Comparison of ENCODE assay signal across 37 cellular contexts in the genomic region with DNA sequence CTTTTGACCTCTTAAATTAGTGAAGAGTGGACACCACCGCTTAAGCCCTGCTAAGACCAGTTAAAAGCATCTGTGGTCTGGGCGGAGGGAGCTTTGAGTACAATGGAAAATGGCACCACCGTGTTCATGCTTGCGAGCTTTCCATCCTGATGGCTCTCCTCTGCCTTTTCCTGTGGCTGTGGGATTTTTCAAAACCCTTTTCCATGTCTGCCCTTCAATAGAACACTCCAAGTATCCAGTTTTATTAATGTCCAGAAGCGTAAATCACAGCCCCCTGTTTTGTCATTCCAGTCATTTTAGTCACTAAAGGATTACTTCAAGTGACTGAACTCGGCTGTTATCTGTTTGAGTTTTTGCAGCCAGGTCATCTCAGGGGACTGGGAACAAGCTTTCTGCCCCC.
"Had no signal": no experiment of that assay in that cellular context is flagged by ENCODE, and none has a peak within 500 bp of the region (broad histone marks: within the 10 kb centered on the region; RNA-seq: fewer than 3 reads in every experiment).

No MANE protein-coding gene starts in this region.

- H3K27me3 ChIP-seq: adrenal gland, body of pancreas, brain microvascular endothelial cell, cardiac muscle cell had no signal

- H3K4me3 ChIP-seq: adrenal gland, body of pancreas, cardiac muscle cell had no signal

- H3K4me3 Mint-ChIP-seq: activated B cell treated with CpG ODN at 0.5 μM for 24 hours; activated CD4-positive, alpha-beta memory T cell treated with anti-CD3 and anti-CD28 coated beads for 36 hours; activated CD4-positive, alpha-beta T cell treated with anti-CD3 and anti-CD28 coated beads, Interleukin-2, amount 10 ng/mL, durations not matched to agents 24 days and 14 days; activated CD8-positive, alpha-beta T cell treated with anti-CD3 and anti-CD28 coated beads for 36 hours; activated naive CD4-positive, alpha-beta T cell treated with anti-CD3 and anti-CD28 coated beads for 36 hours; activated naive CD8-positive, alpha-beta T cell treated with anti-CD3 and anti-CD28 coated beads for 36 hours; activated T-cell treated with anti-CD3 and anti-CD28 coated beads, Interleukin-2, amount 50 U/mL, for 4 hours; activated T-cell treated with anti-CD3 and anti-CD28 coated beads, Interleukin-2, amount 50 U/mL, for 72 hours; activated T-helper 1 cell treated with anti-CD3 and anti-CD28 coated beads, Interleukin-12 subunit alpha, Interleukin-12 subunit beta, Interleukin-2, Interleukin-4 antibody, amounts not matched to agents 30 ng/mL and 10 ng/mL and 1 ng/mL, durations not matched to agents 14 hours and 24 hours and 36 hours; activated T-helper 17 cell treated with anti-CD3 and anti-CD28 coated beads, Interleukin-2, amount 50 U/mL, for 72 hours; central memory CD8-positive, alpha-beta T cell; T-helper 1 cell treated with Interleukin-12 subunit alpha and Interleukin-12 subunit beta and Interleukin-4 antibody, amounts not matched to agents 30 μg/mL and 1 μg/mL, for 36 hours; T-helper 2 cell treated with Interferon-gamma antibody and Interleukin-4, amounts not matched to agents 5 μg/mL and 100 μg/mL, for 36 hours had no signal

- H3K9me3 ChIP-seq: adrenal gland, body of pancreas had no signal

- ATAC-seq: activated CD8-positive, alpha-beta T cell treated with anti-CD3 and anti-CD28 coated beads for 36 hours; activated naive CD4-positive, alpha-beta T cell treated with anti-CD3 and anti-CD28 coated beads, Interleukin-2, amount 50 U/mL, for 72 hours; activated T-cell treated with anti-CD3 and anti-CD28 coated beads, Interleukin-2, amount 50 U/mL, for 4 hours; activated T-cell treated with anti-CD3 and anti-CD28 coated beads, Interleukin-2, amount 50 U/mL, for 72 hours; activated T-helper 17 cell treated with anti-CD3 and anti-CD28 coated beads, Interleukin-2, amount 50 U/mL, for 72 hours; body of pancreas had no signal

- H3K4me1 Mint-ChIP-seq: activated B cell treated with CpG ODN at 0.5 μM for 24 hours; activated CD4-positive, alpha-beta T cell treated with anti-CD3 and anti-CD28 coated beads, Interleukin-2, amount 10 ng/mL, durations not matched to agents 24 days and 14 days; activated naive CD8-positive, alpha-beta T cell treated with anti-CD3 and anti-CD28 coated beads for 36 hours; activated T-helper 17 cell treated with anti-CD3 and anti-CD28 coated beads, Interleukin-2, amount 50 U/mL, for 72 hours had no signal

- H3K4me1 ChIP-seq: adrenal gland, body of pancreas had no signal

- H3K9me3 Mint-ChIP-seq: activated B cell treated with CpG ODN at 0.5 μM for 24 hours; activated CD4-positive, alpha-beta memory T cell treated with anti-CD3 and anti-CD28 coated beads for 36 hours; activated CD4-positive, alpha-beta T cell treated with anti-CD3 and anti-CD28 coated beads, Interleukin-2, amount 10 ng/mL, durations not matched to agents 24 days and 14 days; activated CD8-positive, alpha-beta T cell treated with anti-CD3 and anti-CD28 coated beads for 36 hours; activated naive CD4-positive, alpha-beta T cell treated with anti-CD3 and anti-CD28 coated beads for 36 hours; activated naive CD4-positive, alpha-beta T cell treated with anti-CD3 and anti-CD28 coated beads, Interleukin-2, amount 50 U/mL, for 72 hours; activated naive CD8-positive, alpha-beta T cell treated with anti-CD3 and anti-CD28 coated beads for 36 hours; activated T-cell treated with anti-CD3 and anti-CD28 coated beads, Interleukin-2, amount 50 U/mL, for 4 hours; activated T-cell treated with anti-CD3 and anti-CD28 coated beads, Interleukin-2, amount 50 U/mL, for 72 hours; activated T-helper 1 cell treated with anti-CD3 and anti-CD28 coated beads, Interleukin-12 subunit alpha, Interleukin-12 subunit beta, Interleukin-2, Interleukin-4 antibody, amounts not matched to agents 30 ng/mL and 10 ng/mL and 1 ng/mL, durations not matched to agents 14 hours and 24 hours and 36 hours; activated T-helper 17 cell treated with anti-CD3 and anti-CD28 coated beads, Interleukin-2, amount 50 U/mL, for 72 hours; central memory CD8-positive, alpha-beta T cell; T-helper 1 cell treated with Interleukin-12 subunit alpha and Interleukin-12 subunit beta and Interleukin-4 antibody, amounts not matched to agents 30 μg/mL and 1 μg/mL, for 36 hours; T-helper 2 cell treated with Interferon-gamma antibody and Interleukin-4, amounts not matched to agents 5 μg/mL and 100 μg/mL, for 36 hours had no signal

- H3K36me3 ChIP-seq: adrenal gland, brain microvascular endothelial cell, cardiac muscle cell had no signal

- DNase-seq: activated B cell treated with CpG ODN at 0.5 μM for 24 hours; activated CD4-positive, alpha-beta memory T cell treated with anti-CD3 and anti-CD28 coated beads for 36 hours; activated CD4-positive, alpha-beta T cell treated with anti-CD3 and anti-CD28 coated beads for 4 hours; activated CD4-positive, alpha-beta T cell treated with anti-CD3 and anti-CD28 coated beads, Interleukin-2, amount 50 U/mL, for 1 hour; activated CD4-positive, alpha-beta T cell treated with anti-CD3 and anti-CD28 coated beads, Interleukin-2, amount 50 U/mL, for 4 hours; activated CD4-positive, CD25-positive, alpha-beta regulatory T cell treated with anti-CD3 and anti-CD28 coated beads, Interleukin-2, amount 50 U/mL, for 72 hours; activated CD8-positive, alpha-beta memory T cell treated with anti-CD3 and anti-CD28 coated beads, Interleukin-2, amount 50 U/mL, for 4 hours; activated CD8-positive, alpha-beta T cell treated with anti-CD3 and anti-CD28 coated beads for 36 hours; activated effector memory CD4-positive, alpha-beta T cell treated with anti-CD3 and anti-CD28 coated beads, Interleukin-2, amount 50 U/mL, for 16 hours; activated gamma-delta T cell treated with Interleukin-2 at 50 U/mL for 16 hours; activated naive CD4-positive, alpha-beta T cell; activated naive CD4-positive, alpha-beta T cell treated with anti-CD3 and anti-CD28 coated beads for 36 hours; activated naive CD4-positive, alpha-beta T cell treated with anti-CD3 and anti-CD28 coated beads, Interleukin-2, amount 50 U/mL, for 16 hours; activated naive CD8-positive, alpha-beta T cell treated with anti-CD3 and anti-CD28 coated beads for 36 hours; activated T-cell treated with anti-CD3 and anti-CD28 coated beads for 4 hours; activated T-cell treated with anti-CD3 and anti-CD28 coated beads, Interleukin-2, amount 50 U/mL, for 1 hour; activated T-cell treated with anti-CD3 and anti-CD28 coated beads, Interleukin-2, amount 50 U/mL, for 4 hours; activated T-cell treated with anti-CD3 and anti-CD28 coated beads, Interleukin-2, amount 50 U/mL, for 72 hours; adrenal gland; amniotic stem cell; aorta; body of pancreas; brain microvascular endothelial cell; caudate nucleus; cerebellar nuclear complex; T-helper 1 cell; T-helper 2 cell; T-helper 9 cell had no signal

- H3K27me3 Mint-ChIP-seq: activated B cell treated with CpG ODN at 0.5 μM for 24 hours; activated CD4-positive, alpha-beta memory T cell treated with anti-CD3 and anti-CD28 coated beads for 36 hours; activated CD4-positive, alpha-beta T cell treated with anti-CD3 and anti-CD28 coated beads, Interleukin-2, amount 10 ng/mL, durations not matched to agents 24 days and 14 days; activated CD8-positive, alpha-beta T cell treated with anti-CD3 and anti-CD28 coated beads for 36 hours; activated naive CD8-positive, alpha-beta T cell treated with anti-CD3 and anti-CD28 coated beads for 36 hours; activated T-helper 17 cell treated with anti-CD3 and anti-CD28 coated beads, Interleukin-2, amount 50 U/mL, for 72 hours; central memory CD8-positive, alpha-beta T cell had no signal

- H3K27ac Mint-ChIP-seq: activated B cell treated with CpG ODN at 0.5 μM for 24 hours; activated CD4-positive, alpha-beta memory T cell treated with anti-CD3 and anti-CD28 coated beads for 36 hours; activated CD4-positive, alpha-beta T cell treated with anti-CD3 and anti-CD28 coated beads, Interleukin-2, amount 10 ng/mL, durations not matched to agents 24 days and 14 days; activated CD8-positive, alpha-beta T cell treated with anti-CD3 and anti-CD28 coated beads for 36 hours; activated naive CD4-positive, alpha-beta T cell treated with anti-CD3 and anti-CD28 coated beads for 36 hours; activated naive CD4-positive, alpha-beta T cell treated with anti-CD3 and anti-CD28 coated beads, Interleukin-2, amount 50 U/mL, for 72 hours; activated naive CD8-positive, alpha-beta T cell treated with anti-CD3 and anti-CD28 coated beads for 36 hours; activated T-cell treated with anti-CD3 and anti-CD28 coated beads, Interleukin-2, amount 50 U/mL, for 72 hours; activated T-helper 1 cell treated with anti-CD3 and anti-CD28 coated beads, Interleukin-12 subunit alpha, Interleukin-12 subunit beta, Interleukin-2, Interleukin-4 antibody, amounts not matched to agents 30 ng/mL and 10 ng/mL and 1 ng/mL, durations not matched to agents 14 hours and 24 hours and 36 hours; activated T-helper 17 cell treated with anti-CD3 and anti-CD28 coated beads, Interleukin-2, amount 50 U/mL, for 72 hours; T-helper 1 cell treated with Interleukin-12 subunit alpha and Interleukin-12 subunit beta and Interleukin-4 antibody, amounts not matched to agents 30 μg/mL and 1 μg/mL, for 36 hours; T-helper 2 cell treated with Interferon-gamma antibody and Interleukin-4, amounts not matched to agents 5 μg/mL and 100 μg/mL, for 36 hours had no signal

- H3K27ac ChIP-seq: adrenal gland, body of pancreas, brain microvascular endothelial cell, cardiac muscle cell, VCaP had no signal
